ENCODE assay signal across 19 cellular contexts in the genomic region with DNA sequence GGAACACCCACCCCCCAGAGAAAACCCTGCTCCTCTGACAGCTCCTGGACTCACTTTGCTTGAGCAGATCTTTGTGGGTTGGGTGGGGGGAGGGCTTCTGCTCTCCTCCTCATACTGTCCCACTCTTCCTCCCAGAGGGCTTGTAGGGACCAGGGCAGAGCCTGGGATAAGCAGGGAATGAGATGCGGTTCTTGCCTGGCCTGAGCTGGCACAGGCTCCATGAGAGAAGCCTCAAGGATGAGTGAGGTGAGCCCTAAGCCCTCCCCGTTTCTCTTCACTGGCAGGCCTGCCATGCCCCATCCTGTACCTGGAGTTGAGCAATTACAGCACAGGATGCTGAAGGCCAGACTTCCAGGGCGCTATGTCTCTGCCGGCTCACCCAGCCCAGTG.
DNase-seq lines count a peak whose midpoint lies in the region; ATAC-seq and TF ChIP-seq lines count a peak whose summit lies in the region.
"Had no signal": no experiment of that assay in that cellular context is flagged by ENCODE, and none has a peak within 500 bp of the region (broad histone marks: within the 10 kb centered on the region; RNA-seq: fewer than 3 reads in every experiment).

No MANE protein-coding gene starts in this region.

- TF ChIP-seq CTCF in foreskin keratinocyte (conservative IDR thresholded peaks at IDR 0.05) (no peak), ascending aorta (IDR thresholded peaks at IDR 0.05) (no peak)

- peak overlapping the region; percentile 45 for H3K4me2 ChIP-seq in GM23248 (ENCODE audit: unreplicated experiment)

- H3K27ac ChIP-seq in GM23248 = peak overlapping the region; percentile 87
- peak overlapping the region; percentile 69 for H3K27ac ChIP-seq in SJCRH30
- peak overlapping the region; percentile 84 for H3K27ac ChIP-seq in foreskin keratinocyte
- H3K27ac ChIP-seq in ascending aorta = no peak overlapping the region
- H3K27ac ChIP-seq: colonic mucosa, lower lobe of right lung, upper lobe of right lung had no signal

- in situ Hi-C loops in GM23248 (cut with MboI) = no loop called here

- H4K20me1 ChIP-seq in GM23248 (ENCODE audit: insufficient read depth) = no peaks in the 10 kb centered on the region

- ATAC-seq in foreskin keratinocyte (peak; percentile 89), sciatic nerve (peak; percentile 31), GM19452 (IDR thresholded peaks at IDR 0.05; ENCODE audit: unreplicated experiment) (no peak)
- ATAC-seq: stimulated activated naive CD8-positive, alpha-beta T cell treated with anti-CD3 and anti-CD28 coated beads, Interleukin-15, Interleukin-2, amounts not matched to agents 100 U/mL and 50 U/mL, for 24 hours had no signal

- no peaks in the 10 kb centered on the region for H3K27me3 ChIP-seq in GM23248 (replicated peaks; ENCODE audit: insufficient read depth)
- no peaks in the 10 kb centered on the region for H3K27me3 ChIP-seq in SJCRH30
- no peaks in the 10 kb centered on the region for H3K27me3 ChIP-seq in foreskin keratinocyte
- H3K27me3 ChIP-seq in ascending aorta = no peaks in the 10 kb centered on the region
- H3K27me3 ChIP-seq: colonic mucosa, MG63, upper lobe of right lung had no signal

- H2AFZ ChIP-seq in GM23248 = no peak overlapping the region

- H3K36me3 ChIP-seq in GM23248 (ENCODE audit: low read depth) = 0 out of 2 replicates have a peak, but pooled peaks cover 4% of the 10 kb centered on the region
- no peaks in the 10 kb centered on the region for H3K36me3 ChIP-seq in SJCRH30
- no peaks in the 10 kb centered on the region for H3K36me3 ChIP-seq in ascending aorta
- H3K36me3 ChIP-seq: colonic mucosa, lower lobe of right lung, upper lobe of right lung had no signal

- H3K4me1 ChIP-seq in GM23248 (ENCODE audit: insufficient read depth) (peaks cover 31% of the 10 kb centered on the region), SJCRH30 (0 out of 2 replicates have a peak, but pooled peaks cover 4% of the 10 kb centered on the region), foreskin keratinocyte (peaks cover 9% of the 10 kb centered on the region), ascending aorta (no peaks in the 10 kb centered on the region)
- H3K4me1 ChIP-seq: colonic mucosa, lower lobe of right lung, upper lobe of right lung had no signal

- no peaks in the 10 kb centered on the region for H3K9me3 ChIP-seq in GM23248 (ENCODE audit: low read depth)
- no peaks in the 10 kb centered on the region for H3K9me3 ChIP-seq in SJCRH30 (replicated peaks)
- H3K9me3 ChIP-seq in ascending aorta = no peaks in the 10 kb centered on the region
- H3K9me3 ChIP-seq: colonic mucosa, lower lobe of right lung, MG63, upper lobe of right lung had no signal

- H3K79me2 ChIP-seq in GM23248 (ENCODE audit: insufficient read depth) = peaks cover 30% of the 10 kb centered on the region; the same call in 1 of the 2 replicates

- H3K9me2 ChIP-seq in GM23248 (ENCODE audit: insufficient read depth) = peaks cover 7% of the 10 kb centered on the region; the same call in 1 of the 2 replicates

- no peak overlapping the region for H3K4me3 ChIP-seq in GM23248
- no peak overlapping the region for H3K4me3 ChIP-seq in SJCRH30
- no peak overlapping the region for H3K4me3 ChIP-seq in ascending aorta
- H3K4me3 ChIP-seq: colonic mucosa, lower lobe of right lung, MG63, upper lobe of right lung had no signal

- H3F3A ChIP-seq in GM23248 (ENCODE audit: insufficient read depth) = peaks cover 50% of the 10 kb centered on the region

- H3K9ac ChIP-seq in GM23248 = peak overlapping the region; percentile 61

- intact Hi-C loops in sciatic nerve (cut with DNase I) = no loop called here
- intact Hi-C loops in ascending aorta (cut with DNase I) = no loop called here

- peak; percentile 56 for DNase-seq in GM23248
- no peak for DNase-seq in SJCRH30
- DNase-seq in foreskin keratinocyte = peak; percentile 59 to 77
- DNase-seq in sciatic nerve (ENCODE audit: low spot score) = no peak
- DNase-seq in ascending aorta (ENCODE audit: low spot score in 2 of 2) = no peak
- DNase-seq in RKO (ENCODE audit: low spot score) = no peak
- no peak for DNase-seq in NCI-H2196 (lab: John Stamatoyannopoulos, UW; ENCODE audit: unreplicated experiment)
- DNase-seq: activated CD4-positive, alpha-beta T cell treated with anti-CD3 and anti-CD28 coated beads for 1 hour; activated effector memory CD4-positive, alpha-beta T cell treated with anti-CD3 and anti-CD28 coated beads, Interleukin-2, amount 50 U/mL, for 16 hours; amygdala; colonic mucosa; DMS79 treated with DMSO at 0.1 percent for 48 hours; lower lobe of right lung; NCI-H187; NCI-H446 treated with DMSO at 0.1 percent for 48 hours; stimulated activated naive CD8-positive, alpha-beta T cell treated with anti-CD3 and anti-CD28 coated beads, Interleukin-15, Interleukin-2, amounts not matched to agents 100 U/mL and 50 U/mL, for 24 hours; upper lobe of right lung had no signal

- WGBS in GM23248 (ENCODE audit: low coverage in 1 of 2, low lambda C conversion rate in 2 of 2, missing lambda C conversion rate in 2 of 2), 2 experiments = 55 to 59% methylated on average over 4 of the region's 4 CpGs

Comparison
In these comparisons a context has a peak if more than half of its experiments do, and no peak if none do; other contexts are left out.
1. DNase-seq: peak in GM23248 (single experiment) and foreskin keratinocyte (2 of 2); none in SJCRH30 (0 of 2), sciatic nerve (single experiment), ascending aorta (0 of 2), RKO (single experiment) and NCI-H2196 (single experiment).
2. H3K27ac ChIP-seq: peak in GM23248 (single experiment), SJCRH30 (single experiment) and foreskin keratinocyte (single experiment); none in ascending aorta (0 of 2).